In the genomic region with DNA sequence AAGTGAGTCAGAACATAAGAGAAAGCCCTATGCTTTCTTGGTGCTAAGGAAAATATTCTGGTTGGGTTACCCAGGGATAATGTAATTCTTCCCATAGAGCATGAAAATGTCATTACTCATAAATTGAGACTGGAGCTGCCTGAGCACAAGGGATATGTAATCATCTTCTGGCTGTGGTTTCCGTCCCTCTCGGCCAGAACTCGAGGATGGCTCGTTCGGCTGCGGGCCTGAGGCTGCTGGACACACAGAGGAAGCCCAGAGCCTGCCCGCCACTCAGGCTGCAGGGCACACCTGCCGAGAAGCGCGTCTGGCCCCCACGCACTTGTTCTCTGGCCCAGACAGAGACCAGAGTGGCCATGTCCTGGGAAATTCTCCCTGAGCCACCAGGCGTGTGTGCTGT, we compare ENCODE assay signal across 10 cellular contexts.
DNase-seq lines count a peak whose midpoint lies in the region; TF ChIP-seq lines count a peak whose summit lies in the region.
"Had no signal": no experiment of that assay in that cellular context is flagged by ENCODE, and none has a peak within 500 bp of the region (broad histone marks: within the 10 kb centered on the region; RNA-seq: fewer than 3 reads in every experiment).

No MANE protein-coding gene starts in this region.

- H3K4me3 ChIP-seq in SJSA1 = no peak overlapping the region
- no peak overlapping the region for H3K4me3 ChIP-seq in fibroblast of lung (replicated peaks in 1 of 4; ENCODE audit: control extremely low read depth in 1 of 4, insufficient read depth in 1 of 4, low read depth in 3 of 4, low read length in 4 of 4)

- peaks cover 11% of the 10 kb centered on the region for H3K79me2 ChIP-seq in fibroblast of lung (ENCODE audit: control insufficient read depth, insufficient read depth, low read length)

- peaks cover 23% of the 10 kb centered on the region for H3K4me1 ChIP-seq in SJSA1 (replicated peaks)
- H3K4me1 ChIP-seq in fibroblast of lung (ENCODE audit: control insufficient read depth, extremely low read depth, insufficient read depth, low read length) = peaks cover 18% of the 10 kb centered on the region

- no peak for TF ChIP-seq CTCF in fibroblast of lung (conservative IDR thresholded peaks at IDR 0.05 in 1 of 2, IDR thresholded peaks at IDR 0.05 in 1 of 2; ENCODE audit: low read depth in 1 of 2, low read length in 2 of 2)

- DNase-seq in AG08395 (ENCODE audit: low spot score) (peak; percentile 84), SJSA1 (ENCODE audit: low read depth in 1 of 2, low spot score in 2 of 2) (peak in 1 of 2 experiments; percentile 31), fibroblast of lung (ENCODE audit: low read depth in 2 of 2) (peak; percentile 85 to 94), non-pigmented ciliary epithelial cell (ENCODE audit: low read depth) (peak; percentile 85), ecto neural progenitor cell (ENCODE audit: low spot score) (no peak), DMS53 (lab: John Stamatoyannopoulos, UW) (no peak), NCI-H146 treated with DMSO at 0.1 percent for 48 hours (lab: John Stamatoyannopoulos, UW; ENCODE audit: unreplicated experiment) (no peak)
- no peak for DNase-seq in stimulated activated CD4-positive, alpha-beta T cell treated with anti-CD3 and anti-CD28 coated beads, Interleukin-12 subunit alpha, Interleukin-12 subunit beta, amount 100 ng/mL, for 4 hours
- DNase-seq: activated CD8-positive, alpha-beta T cell treated with anti-CD3 and anti-CD28 coated beads, Interleukin-2, amount 10 ng/mL, durations not matched to agents 7 days and 5 days; NCI-H510A had no signal

- H2AFZ ChIP-seq in fibroblast of lung (ENCODE audit: low read length) = no peak overlapping the region

- H3K27me3 ChIP-seq in SJSA1 (replicated peaks) = no peaks in the 10 kb centered on the region
- no peaks in the 10 kb centered on the region for H3K27me3 ChIP-seq in fibroblast of lung (ENCODE audit: control insufficient read depth, insufficient read depth, low read length)

- no peaks in the 10 kb centered on the region for H3K36me3 ChIP-seq in SJSA1
- no peaks in the 10 kb centered on the region for H3K36me3 ChIP-seq in fibroblast of lung (ENCODE audit: control insufficient read depth, insufficient read depth, low read length)

- H3K4me2 ChIP-seq in fibroblast of lung (ENCODE audit: extremely low read depth, insufficient read depth, low read length) = peak overlapping the region; percentile 85

- peak overlapping the region; percentile 41 for H3K9ac ChIP-seq in fibroblast of lung (ENCODE audit: insufficient read depth, low read length)

- H3K9me3 ChIP-seq in SJSA1 (replicated peaks) (no peaks in the 10 kb centered on the region), fibroblast of lung (ENCODE audit: control insufficient read depth, insufficient read depth, low read depth, low read length) (no peaks in the 10 kb centered on the region)

- H3K27ac ChIP-seq in SJSA1 (peak overlapping the region; percentile 68), fibroblast of lung (ENCODE audit: insufficient read depth, low read length) (peak overlapping the region; percentile 70)

- H4K20me1 ChIP-seq in fibroblast of lung (ENCODE audit: control insufficient read depth, extremely low read depth, insufficient read depth, low read length) = no peaks in the 10 kb centered on the region

Comparison
In these comparisons a context has a peak if more than half of its experiments do, and no peak if none do; other contexts are left out.
1. DNase-seq: peak in AG08395 (single experiment), fibroblast of lung (2 of 2) and non-pigmented ciliary epithelial cell (single experiment); none in stimulated activated CD4-positive, alpha-beta T cell treated with anti-CD3 and anti-CD28 coated beads, Interleukin-12 subunit alpha, Interleukin-12 subunit beta, amount 100 ng/mL, for 4 hours (single experiment), ecto neural progenitor cell (single experiment), DMS53 (single experiment) and NCI-H146 treated with DMSO at 0.1 percent for 48 hours (single experiment).